In genomic region chr1:236981431-236981830, GRCh38 we compare ENCODE assay signal across 17 cellular contexts. TPM values are rescaled to one million over a fixed set of nuclear protein-coding genes. Genes with fewer than 3 reads are reported as not detected.
A peak's percentile ranks its signal among the peaks of the same experiment; 100 is the strongest.
DNase-seq lines count a peak whose midpoint lies in the region; ATAC-seq, FAIRE-seq and TF ChIP-seq lines count a peak whose summit lies in the region.
"Not testable (repeated sequence)": the region's sequence is repeated elsewhere in the genome, so short reads cannot be mapped to it uniquely, and the experiment has no call there.
"Had no signal": no experiment of that assay in that cellular context is flagged by ENCODE, and none has a peak within 500 bp of the region (broad histone marks: within the 10 kb centered on the region; RNA-seq: fewer than 3 reads in every experiment).

No MANE protein-coding gene starts in this region.

- intact Hi-C loops in K562 (cut with micrococcal nuclease); left ventricle myocardium superior (cut with micrococcal nuclease); right cardiac atrium (cut with DNase I): not testable (repeated sequence)
- intact Hi-C loops in heart right ventricle (cut with DNase I): loop anchor here in 1 of 10 donors (5.0 kb wide), 1 partner anchor 84 kb away; no protein-coding TSS in a partner anchor

- H2AFZ ChIP-seq in K562 (ENCODE audit: low read depth, low read length): not testable (repeated sequence)

- not testable (repeated sequence) for H3K27ac ChIP-seq in 22Rv1; K562 (ENCODE audit: extremely low read depth, low read depth, low read length); endodermal cell (ENCODE audit: low read depth, low read length)
- H3K27ac ChIP-seq in cardiac muscle cell (peak overlapping the region; percentile 93), heart right ventricle (peak overlapping the region in 8 of 10 donors; percentile 49 to 87 (median 75)), right cardiac atrium (ENCODE audit: low read length) (peak overlapping the region; percentile 43)

- not testable (repeated sequence) for H3K4me1 Mint-ChIP-seq in endodermal cell

- DNase-seq in HEK293T (ENCODE audit: extremely low spot score); K562 (ENCODE audit: extremely low read depth in 1 of 4, low spot score in 3 of 4); cardiac muscle cell (ENCODE audit: low read depth in 1 of 2, low spot score in 1 of 2); heart right ventricle; right cardiac atrium: not testable (repeated sequence)
- DNase-seq in endodermal cell: peak; percentile 24
- DNase-seq in left ventricle myocardium superior: peak; percentile 24

- in situ Hi-C loops in K562 (cut with MboI): not testable (repeated sequence)

- H3K36me3 Mint-ChIP-seq in endodermal cell (ENCODE audit: low read depth): not testable (repeated sequence)

- not testable (repeated sequence) for H3K4me1 ChIP-seq in K562 (replicated peaks in 1 of 2; ENCODE audit: control insufficient read depth in 2 of 2, insufficient read depth in 2 of 2, low read length in 2 of 2); endodermal cell (ENCODE audit: control insufficient read depth, insufficient read depth, low read length); right cardiac atrium (ENCODE audit: control insufficient read depth, insufficient read depth, low read length)
- H3K4me1 ChIP-seq in cardiac muscle cell (ENCODE audit: low read depth): peaks cover 33% of the 10 kb centered on the region
- H3K4me1 ChIP-seq in heart right ventricle: peaks cover 0 to 21% (median 9%) of the 10 kb centered on the region in 9 donors

- TF ChIP-seq EP300 in K562 (IDR thresholded peaks at IDR 0.05; ENCODE audit: low read length): not testable (repeated sequence)

- H3K79me2 ChIP-seq in K562 (ENCODE audit: control insufficient read depth, insufficient read depth, low read length): not testable (repeated sequence)

- H3K4me3 Mint-ChIP-seq in endodermal cell: not testable (repeated sequence)

- not testable (repeated sequence) for FAIRE-seq in K562 (lab: Jason Lieb, UNC)

- not testable (repeated sequence) for H3K4me2 ChIP-seq in K562 (ENCODE audit: insufficient read depth, low read length)

- 52% methylated on average over 20 of the region's 20 CpGs for WGBS in K562 (ENCODE audit: insufficient coverage, low coverage, missing lambda C conversion rate)
- 95 to 100% methylated on average over 6 to 20 of the region's 20 CpGs for WGBS in endodermal cell (ENCODE audit: insufficient coverage in 1 of 2, insufficient read length in 1 of 2), 2 experiments
- WGBS in heart right ventricle, 2 donors: 93% methylated on average over 20 of the region's 20 CpGs
- 95% methylated on average over 20 of the region's 20 CpGs for WGBS in right cardiac atrium

- not testable (repeated sequence) for TF ChIP-seq POLR2A in K562 (conservative IDR thresholded peaks at IDR 0.05)

- not testable (repeated sequence) for H3K36me3 ChIP-seq in K562 (ENCODE audit: control insufficient read depth, insufficient read depth, low read length); endodermal cell (ENCODE audit: control insufficient read depth, insufficient read depth, low read length); cardiac muscle cell; heart right ventricle

- H3K27me3 Mint-ChIP-seq in endodermal cell (ENCODE audit: insufficient read depth): not testable (repeated sequence)

- H3K9me1 ChIP-seq in K562 (ENCODE audit: control insufficient read depth, insufficient read depth, low read length): not testable (repeated sequence)

- H3K9me3 ChIP-seq in K562 (replicated peaks; ENCODE audit: control insufficient read depth, insufficient read depth, low read depth, low read length); endodermal cell (ENCODE audit: control insufficient read depth, low read length); cardiac muscle cell (ENCODE audit: low read depth); heart right ventricle; right cardiac atrium (ENCODE audit: control insufficient read depth, low read length): not testable (repeated sequence)

- not testable (repeated sequence) for BruUV-seq in K562 (replicated peaks; lab: Mats Ljungman, UMichigan)

- H3K9me3 Mint-ChIP-seq in endodermal cell: not testable (repeated sequence)

- not testable (repeated sequence) for H3K4me3 ChIP-seq in K562; endodermal cell (ENCODE audit: low read length); cardiac muscle cell; heart right ventricle; right cardiac atrium (ENCODE audit: low read length)

- ATAC-seq in K562, heart right ventricle, left ventricle myocardium superior, right cardiac atrium: not testable (repeated sequence)

- not testable (repeated sequence) for H3K9ac ChIP-seq in K562 (ENCODE audit: insufficient read depth in 1 of 2, low read depth in 2 of 2, low read length in 2 of 2); endodermal cell (ENCODE audit: extremely low read depth, low read length, poor library complexity, severe bottlenecking)

- POLR2A ChIA-PET in HEK293T (lab: Yijun Ruan, JAX): not testable (repeated sequence)
- POLR2A ChIA-PET in K562 (lab: Yijun Ruan, JAX): interaction anchor here (0.5 kb wide), 1 partner anchor 114 kb away, joined by 3 read pairs; no protein-coding TSS in a partner anchor

- TF ChIP-seq CTCF in 22Rv1 (IDR thresholded peaks at IDR 0.05): 0 out of 2 replicates have a peak, but pooled peaks have one; percentile 19
- TF ChIP-seq CTCF in K562 (IDR thresholded peaks at IDR 0.05 in 2 of 3, conservative IDR thresholded peaks at IDR 0.05 in 1 of 3; ENCODE audit: insufficient read depth in 2 of 3, low read depth in 1 of 3, low read length in 3 of 3); endodermal cell (conservative IDR thresholded peaks at IDR 0.05); cardiac muscle cell (IDR thresholded peaks at IDR 0.05; ENCODE audit: low read depth, low read length); heart right ventricle (IDR thresholded peaks at IDR 0.05): not testable (repeated sequence)

- TF ChIP-seq RAD21 in K562 (CRISPR knock-in tag; conservative IDR thresholded peaks at IDR 0.05 in 1 of 2, IDR thresholded peaks at IDR 0.05 in 1 of 2): not testable (repeated sequence)

- CTCF ChIA-PET in HEK293T (lab: Yijun Ruan, JAX): interaction anchor here (1.1 kb wide), 1 partner anchor 15 kb away, joined by 3 read pairs; no protein-coding TSS in a partner anchor
- CTCF ChIA-PET in K562 (lab: Yijun Ruan, JAX; ENCODE audit: low intra/inter-chr PET ratio): not testable (repeated sequence)

- peaks cover 19 to 35% of the 10 kb centered on the region in 2 experiments for H3K27me3 ChIP-seq in K562 (ENCODE audit: control insufficient read depth in 2 of 2, insufficient read depth in 2 of 2, low read length in 2 of 2)
- H3K27me3 ChIP-seq in endodermal cell (ENCODE audit: control insufficient read depth, insufficient read depth, low read length, poor library complexity, severe bottlenecking); cardiac muscle cell; heart right ventricle; right cardiac atrium (ENCODE audit: control insufficient read depth, insufficient read depth): not testable (repeated sequence)

- not testable (repeated sequence) for H3K27ac Mint-ChIP-seq in endodermal cell

- not testable (repeated sequence) for H4K20me1 ChIP-seq in K562 (replicated peaks; ENCODE audit: control insufficient read depth, insufficient read depth, low read length)

TF ChIP-seq in HEK293T, 16 proteins besides CTCF, POLR2A, EP300 and RAD21:
- TF ChIP-seq ZNF384 (IDR thresholded peaks at IDR 0.05): peak; percentile 29; the same call in 1 of the 2 replicates

RNA-seq across cellular contexts. Expression of gene MT1HL1, which starts 22.8 kb away (rescaled TPM):
- not detected in 2 replicates for total RNA-seq in K562 (2011; cell fraction: chromatin; rRNA removed; ENCODE audit: low replicate concordance)
- total RNA-seq in K562 (2011; cell fraction: nucleolus; rRNA removed): not detected in 2 replicates
- not detected in 2 replicates for total RNA-seq in K562 (2011; cell fraction: nucleoplasm; rRNA removed)
- total RNA-seq in K562 (2014; rRNA removed) (not detected in 2 replicates), K562 (2014; rRNA removed; fragmentation: Illumina TruSeq; extraction: Trizol) (not detected in 2 replicates), K562 (2015; rRNA removed; fragmentation: Illumina TruSeq; extraction: Trizol) (not detected in 2 replicates), K562 (2021) (not detected in 2 replicates), endodermal cell (not detected), cardiac muscle cell (not detected in 2 replicates), heart right ventricle (not detected), left ventricle myocardium superior (not detected), right cardiac atrium (not detected)
- polyA plus RNA-seq in K562 (2011; rRNA removed) (not detected in 2 replicates), K562 (2014; fragmentation: Illumina TruSeq; extraction: Trizol) (not detected in 2 replicates), K562 (2014; fragmentation: Nextera tagmentation; extraction: Ambion mirVana) (not detected), K562 (2014; rRNA removed) (not detected in 2 replicates), cardiac muscle cell (not detected in 2 replicates), heart right ventricle (not detected), right cardiac atrium (not detected)
- not detected in 2 replicates for polyA plus RNA-seq in K562 (2011; cell fraction: cytosol; rRNA removed)
- not detected in 2 replicates for polyA plus RNA-seq in K562 (2011; cell fraction: nucleus; rRNA removed)
- polyA plus RNA-seq in K562 (2012): not detected in 2 replicates
- polyA minus RNA-seq in K562 (2011; rRNA and poly(A)+ RNA removed): not detected in 2 replicates
- not detected in 2 replicates for polyA minus RNA-seq in K562 (2011; cell fraction: cytosol; rRNA and poly(A)+ RNA removed)
- polyA minus RNA-seq in K562 (2011; cell fraction: nucleus; rRNA and poly(A)+ RNA removed): not detected in 2 replicates
- not detected for polyA plus RNA-seq in endodermal cell (2013, experiment 1 of 2)
- not detected for polyA plus RNA-seq in endodermal cell (2013, experiment 2 of 2)
- total RNA-seq: A673; CD4-positive, alpha-beta memory T cell; CD4-positive, CD25-positive, alpha-beta regulatory T cell; CD8-positive, alpha-beta memory T cell; Daoy; G401; GM12878 had no signal
- polyA plus RNA-seq: AG04450; CD14-positive monocyte; CD4-positive, alpha-beta memory T cell; CD4-positive, CD25-positive, alpha-beta regulatory T cell; CD8-positive, alpha-beta memory T cell; GM12878 had no signal
